Comparison of ENCODE assay signal across 19 cellular contexts in the genomic region with DNA sequence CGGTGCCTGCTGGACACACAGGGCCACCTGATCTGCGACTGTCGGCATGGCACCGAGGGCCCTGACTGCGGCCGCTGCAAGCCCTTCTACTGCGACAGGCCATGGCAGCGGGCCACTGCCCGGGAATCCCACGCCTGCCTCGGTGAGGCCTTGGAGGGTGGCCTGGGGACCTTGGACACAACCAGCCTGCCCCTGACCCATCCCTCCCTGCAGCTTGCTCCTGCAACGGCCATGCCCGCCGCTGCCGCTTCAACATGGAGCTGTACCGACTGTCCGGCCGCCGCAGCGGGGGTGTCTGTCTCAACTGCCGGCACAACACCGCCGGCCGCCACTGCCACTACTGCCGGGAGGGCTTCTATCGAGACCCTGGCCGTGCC. TPM values are rescaled to one million over a fixed set of nuclear protein-coding genes. Genes with fewer than 3 reads are reported as not detected.
DNase-seq lines count a peak whose midpoint lies in the region; ATAC-seq, FAIRE-seq and TF ChIP-seq lines count a peak whose summit lies in the region.
"Had no signal": no experiment of that assay in that cellular context is flagged by ENCODE, and none has a peak within 500 bp of the region (broad histone marks: within the 10 kb centered on the region; RNA-seq: fewer than 3 reads in every experiment).

No MANE protein-coding gene starts in this region.

- FAIRE-seq in A549 (lab: Jason Lieb, UNC) (no peak), pancreas (lab: Jason Lieb, UNC) (no peak)

- H3K9me2 ChIP-seq in Karpas-422 (replicated peaks; ENCODE audit: insufficient read depth, low read length): no peaks in the 10 kb centered on the region

- H3K36me3 ChIP-seq in Karpas-422 (ENCODE audit: insufficient read depth, low read length): no peaks in the 10 kb centered on the region
- H3K36me3 ChIP-seq in BE2C: 0 out of 2 replicates have a peak, but pooled peaks cover 5% of the 10 kb centered on the region
- no peaks in the 10 kb centered on the region for H3K36me3 ChIP-seq in pancreas
- H3K36me3 ChIP-seq: adrenal gland, cardiac muscle cell, MG63, right atrium auricular region, tibial artery had no signal

- peaks cover 27% of the 10 kb centered on the region for H4K20me1 ChIP-seq in Karpas-422 (ENCODE audit: insufficient read depth, low read depth, low read length)

- ATAC-seq in A549 (no peak), pancreas (no peak)
- ATAC-seq: Panc1 had no signal

- H3K4me3 ChIP-seq in A549 (no peak overlapping the region), Karpas-422 (ENCODE audit: low read length) (peak overlapping the region; percentile 100; the same call in 1 of the 2 replicates), BE2C (ENCODE audit: low read depth, low read length) (no peak overlapping the region), pancreas (no peak overlapping the region)
- H3K4me3 ChIP-seq: adrenal gland, MG63, right atrium auricular region, SJSA1, tibial artery had no signal

- H3K4me1 ChIP-seq in A549: peaks cover 42% of the 10 kb centered on the region
- H3K4me1 ChIP-seq in Karpas-422 (ENCODE audit: low read length): peaks cover 82% of the 10 kb centered on the region
- H3K4me1 ChIP-seq in BE2C: peaks cover 33% of the 10 kb centered on the region
- H3K4me1 ChIP-seq in pancreas: peaks cover 9 to 41% (median 18%) of the 10 kb centered on the region in 3 donors

- CTCF ChIA-PET in A549 (lab: Yijun Ruan, JAX): interaction anchor here (0.8 to 1.3 kb wide), 4 partner anchors 10 to 221 kb away, joined by 3 to 4 read pairs (median 3); a partner anchor contains a TSS

- no peak for TF ChIP-seq CTCF in A549 (IDR thresholded peaks at IDR 0.05)
- no peak for TF ChIP-seq CTCF in BE2C (IDR thresholded peaks at IDR 0.05; ENCODE audit: low read depth, low read length)
- TF ChIP-seq CTCF in pancreas (IDR thresholded peaks at IDR 0.05): no peak

- TF ChIP-seq POLR2A in A549 (IDR thresholded peaks at IDR 0.05; ENCODE audit: low read length): peak; percentile 20; the same call in 1 of the 2 replicates

- POLR2A ChIA-PET in A549 (lab: Yijun Ruan, JAX): no interaction called here

- H3K79me2 ChIP-seq in Karpas-422 (ENCODE audit: low read length): peaks cover 30% of the 10 kb centered on the region

- H3K9ac ChIP-seq in Karpas-422 (ENCODE audit: low read length): peak overlapping the region; percentile 100; the same call in 1 of the 2 replicates

- H2AFZ ChIP-seq in Karpas-422 (ENCODE audit: low read length): no peak overlapping the region
- H2AFZ ChIP-seq: GM23338 had no signal

- DNase-seq in A549 (ENCODE audit: low read depth in 1 of 2, low spot score in 1 of 2) (no peak), Karpas-422 (no peak), epidermal melanocyte (ENCODE audit: insufficient read length, low spot score) (peak; percentile 4), NCI-H2227 treated with DMSO at 0.1 percent for 48 hours (lab: John Stamatoyannopoulos, UW) (no peak), BE2C (no peak), pancreas (no peak)
- DNase-seq: activated CD4-positive, alpha-beta T cell treated with anti-CD3 and anti-CD28 coated beads for 1 hour; adrenal gland; CD8-positive, alpha-beta memory T cell; MG63; tibial artery had no signal

- TF ChIP-seq EP300 in A549 (IDR thresholded peaks at IDR 0.05): no peak

- H3K27ac ChIP-seq in A549 (no peak overlapping the region), Karpas-422 (ENCODE audit: low read length) (no peak overlapping the region), pancreas (no peak overlapping the region)
- H3K27ac ChIP-seq: adrenal gland, cardiac muscle cell, right atrium auricular region, SJSA1, tibial artery had no signal

- 97% methylated on average over 17 of the region's 27 CpGs for WGBS in A549 (ENCODE audit: missing lambda C conversion rate)
- WGBS in pancreas, 2 donors: 93 to 96% methylated on average over 27 of the region's 27 CpGs

- H3K4me2 ChIP-seq in A549 (no peak overlapping the region), Karpas-422 (ENCODE audit: low read depth, low read length, poor library complexity, severe bottlenecking) (peak overlapping the region; percentile 96)

- TF ChIP-seq RAD21 in A549 (conservative IDR thresholded peaks at IDR 0.05 in 1 of 2, IDR thresholded peaks at IDR 0.05 in 1 of 2): no peak

- no peaks in the 10 kb centered on the region for H3K9me3 ChIP-seq in A549
- H3K9me3 ChIP-seq in Karpas-422 (ENCODE audit: low read length): no peaks in the 10 kb centered on the region
- no peaks in the 10 kb centered on the region for H3K9me3 ChIP-seq in BE2C
- H3K9me3 ChIP-seq in pancreas: no peaks in the 10 kb centered on the region
- H3K9me3 ChIP-seq: adrenal gland, MG63, right atrium auricular region, SJSA1, tibial artery had no signal

- H3K27me3 ChIP-seq in Karpas-422 (ENCODE audit: low read length): no peaks in the 10 kb centered on the region
- no peaks in the 10 kb centered on the region for H3K27me3 ChIP-seq in BE2C
- peaks cover 0 to 5% (median 0%) of the 10 kb centered on the region in 4 donors for H3K27me3 ChIP-seq in pancreas
- H3K27me3 ChIP-seq: MG63 had no signal

- intact Hi-C loops in pancreas (cut with DNase I): no loop called here

TF ChIP-seq in A549, 52 proteins besides CTCF, POLR2A, EP300 and RAD21 (continues in another document):
- TF ChIP-seq, protein P1, sequence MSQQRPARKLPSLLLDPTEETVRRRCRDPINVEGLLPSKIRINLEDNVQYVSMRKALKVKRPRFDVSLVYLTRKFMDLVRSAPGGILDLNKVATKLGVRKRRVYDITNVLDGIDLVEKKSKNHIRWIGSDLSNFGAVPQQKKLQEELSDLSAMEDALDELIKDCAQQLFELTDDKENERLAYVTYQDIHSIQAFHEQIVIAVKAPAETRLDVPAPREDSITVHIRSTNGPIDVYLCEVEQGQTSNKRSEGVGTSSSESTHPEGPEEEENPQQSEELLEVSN (IDR thresholded peaks at IDR 0.05; ENCODE audit: borderline replicate concordance, low read depth): no peak

RNA-seq across cellular contexts. Expression of a gene that starts 1.4 kb away (rescaled TPM):
- polyA plus RNA-seq in A549 (2011; rRNA removed) (not detected in 2 replicates), A549 (2017; fragmentation: RNase III; extraction: RNeasy Plus Mini Kit Qiagen cat#74134 plus additional on column Dnase treatment) (0.04 TPM in 1 of 3 replicates, not detected in the others), pancreas (under 1 TPM; 0.07 to 0.08 TPM)
- 0.01 TPM in 1 of 2 replicates, not detected in the other for polyA plus RNA-seq in A549 (2012; cell fraction: cytosol; rRNA removed)
- polyA plus RNA-seq in A549 (2012; cell fraction: nucleus; rRNA removed): 0.04 and 0.19 TPM in 2 replicates
- not detected in 2 replicates for polyA minus RNA-seq in A549 (2011; rRNA and poly(A)+ RNA removed)
- total RNA-seq in Karpas-422 (2014; rRNA removed; shearing (Covaris generic); ENCODE audit: low replicate concordance): 0.45 and 0.94 TPM in 2 replicates
- polyA plus RNA-seq in BE2C (2012; ENCODE audit: insufficient read depth, insufficient read length, low read depth): 4.2 TPM
- total RNA-seq in pancreas: under 1 TPM in 3 of 6 donors, not detected in 3; 0.09 to 0.22 (median 0.20) TPM
- total RNA-seq: activated T-helper 1 cell treated with anti-CD3 and anti-CD28 coated beads, Interleukin-12 subunit alpha, Interleukin-12 subunit beta, Interleukin-2, Interleukin-4 antibody, amounts not matched to agents 30 ng/mL and 10 ng/mL and 1 ng/mL, durations not matched to agents 14 hours and 24 hours and 36 hours; CD8-positive, alpha-beta memory T cell; Daoy; mononuclear cell had no signal
- polyA plus RNA-seq: CD8-positive, alpha-beta memory T cell had no signal

RNA-seq across cellular contexts. Expression of a gene that starts 2.5 kb away (rescaled TPM):
- polyA plus RNA-seq in A549 (2011; rRNA removed): 4.0 and 4.2 TPM in 2 replicates
- 6.2 and 8.4 TPM in 2 replicates for polyA plus RNA-seq in A549 (2012; cell fraction: cytosol; rRNA removed)
- polyA plus RNA-seq in A549 (2012; cell fraction: nucleus; rRNA removed): 19.7 and 29.5 TPM in 2 replicates
- polyA plus RNA-seq in A549 (2017; fragmentation: RNase III; extraction: RNeasy Plus Mini Kit Qiagen cat#74134 plus additional on column Dnase treatment): 5.9 to 7.3 TPM (median 6.3 TPM) in 3 replicates
- polyA minus RNA-seq in A549 (2011; rRNA and poly(A)+ RNA removed): 5.1 and 7.7 TPM in 2 replicates
- total RNA-seq in Karpas-422 (2014; rRNA removed; shearing (Covaris generic); ENCODE audit: low replicate concordance): 15.8 and 20.5 TPM in 2 replicates
- polyA plus RNA-seq in BE2C (2012; ENCODE audit: insufficient read depth, insufficient read length, low read depth): 27.6 TPM
- total RNA-seq in pancreas: 10 to 100 TPM; 16.8 to 23.7 (median 19.7) TPM
- 10 to 100 TPM; 10.8 to 16.0 TPM for polyA plus RNA-seq in pancreas

RNA-seq across cellular contexts. Expression of a gene that starts 12.6 kb away (rescaled TPM):
- polyA plus RNA-seq in A549 (2011; rRNA removed) (9.5 and 9.6 TPM in 2 replicates), A549 (2017; fragmentation: RNase III; extraction: RNeasy Plus Mini Kit Qiagen cat#74134 plus additional on column Dnase treatment) (20.7 to 22.6 TPM (median 22.2 TPM) in 3 replicates), pancreas (1 to 10 TPM; 1.1 to 1.4 TPM)
- 34.1 and 41.0 TPM in 2 replicates for polyA plus RNA-seq in A549 (2012; cell fraction: cytosol; rRNA removed)
- polyA plus RNA-seq in A549 (2012; cell fraction: nucleus; rRNA removed): 96.6 and 133 TPM in 2 replicates
- polyA minus RNA-seq in A549 (2011; rRNA and poly(A)+ RNA removed): 12.1 and 12.2 TPM in 2 replicates
- total RNA-seq in Karpas-422 (2014; rRNA removed; shearing (Covaris generic); ENCODE audit: low replicate concordance): 6.4 and 27.7 TPM in 2 replicates
- polyA plus RNA-seq in BE2C (2012; ENCODE audit: insufficient read depth, insufficient read length, low read depth): 13.3 TPM
- under 1 TPM in 5 of 6 donors, not detected in 1; 0.16 to 0.82 (median 0.76) TPM for total RNA-seq in pancreas
- total RNA-seq: mononuclear cell had no signal

RNA-seq across cellular contexts. Expression of a gene that starts 41.3 kb away (rescaled TPM):
- polyA plus RNA-seq in A549 (2011; rRNA removed): 9.4 and 14.7 TPM in 2 replicates
- 93.2 and 106 TPM in 2 replicates for polyA plus RNA-seq in A549 (2012; cell fraction: cytosol; rRNA removed)
- polyA plus RNA-seq in A549 (2012; cell fraction: nucleus; rRNA removed): 111 and 115 TPM in 2 replicates
- 152 to 153 TPM (median 153 TPM) in 3 replicates for polyA plus RNA-seq in A549 (2017; fragmentation: RNase III; extraction: RNeasy Plus Mini Kit Qiagen cat#74134 plus additional on column Dnase treatment)
- 15.8 and 32.8 TPM in 2 replicates for polyA minus RNA-seq in A549 (2011; rRNA and poly(A)+ RNA removed)
- total RNA-seq in Karpas-422 (2014; rRNA removed; shearing (Covaris generic); ENCODE audit: low replicate concordance): 29.4 and 30.2 TPM in 2 replicates
- 645 TPM for polyA plus RNA-seq in BE2C (2012; ENCODE audit: insufficient read depth, insufficient read length, low read depth)
- 10 to 100 TPM; 39.9 to 92.3 (median 66.8) TPM for total RNA-seq in pancreas
- polyA plus RNA-seq in pancreas: 100 to 1,000 TPM in 1 of 2 donors, 10 to 100 TPM in 1; 59.8 to 124 TPM

RNA-seq across cellular contexts. Expression of a gene that starts 43.2 kb away (rescaled TPM):
- 6.5 and 8.0 TPM in 2 replicates for polyA plus RNA-seq in A549 (2011; rRNA removed)
- polyA plus RNA-seq in A549 (2012; cell fraction: cytosol; rRNA removed): 10.6 and 12.4 TPM in 2 replicates
- polyA plus RNA-seq in A549 (2012; cell fraction: nucleus; rRNA removed): 31.4 and 40.3 TPM in 2 replicates
- 13.4 to 15.1 TPM (median 14.4 TPM) in 3 replicates for polyA plus RNA-seq in A549 (2017; fragmentation: RNase III; extraction: RNeasy Plus Mini Kit Qiagen cat#74134 plus additional on column Dnase treatment)
- 23.6 and 29.5 TPM in 2 replicates for polyA minus RNA-seq in A549 (2011; rRNA and poly(A)+ RNA removed)
- 13.5 and 15.1 TPM in 2 replicates for total RNA-seq in Karpas-422 (2014; rRNA removed; shearing (Covaris generic); ENCODE audit: low replicate concordance)
- polyA plus RNA-seq in BE2C (2012; ENCODE audit: insufficient read depth, insufficient read length, low read depth): 18.6 TPM
- 1 to 10 TPM in 4 of 6 donors, under 1 TPM in 2; 0.69 to 2.6 (median 1.3) TPM for total RNA-seq in pancreas
- under 1 TPM; 0.77 to 0.91 TPM for polyA plus RNA-seq in pancreas
